Comparison of ENCODE assay signal across 28 cellular contexts in the genomic region with DNA sequence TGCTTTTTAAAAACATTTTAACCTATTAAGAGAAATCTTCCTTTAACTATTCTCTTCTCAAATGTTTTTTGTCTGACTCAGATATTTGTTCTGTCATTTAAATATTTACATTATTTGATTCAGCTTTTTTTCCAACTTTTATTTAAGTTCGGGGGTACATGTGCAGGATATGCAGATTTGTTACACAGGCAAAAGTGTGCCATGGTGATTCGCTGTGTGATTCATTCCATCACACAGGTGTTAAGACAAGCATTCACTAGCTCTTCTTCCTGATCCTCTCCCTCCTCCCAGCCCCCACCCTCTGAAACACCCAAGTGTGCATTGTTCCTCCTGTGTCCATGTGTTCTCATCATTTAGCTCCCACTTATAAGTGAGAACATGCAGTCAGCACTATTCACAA. TPM values are rescaled to one million over a fixed set of nuclear protein-coding genes. Genes with fewer than 3 reads are reported as not detected.
A peak's percentile ranks its signal among the peaks of the same experiment; 100 is the strongest.
DNase-seq lines count a peak whose midpoint lies in the region; ATAC-seq and TF ChIP-seq lines count a peak whose summit lies in the region.
"Had no signal": no experiment of that assay in that cellular context is flagged by ENCODE, and none has a peak within 500 bp of the region (broad histone marks: within the 10 kb centered on the region; RNA-seq: fewer than 3 reads in every experiment).

No MANE protein-coding gene starts in this region.

- no peak overlapping the region for H3K23ac ChIP-seq in IMR-90 (ENCODE audit: low read depth, low read length)

- no peak overlapping the region for H2BK15ac ChIP-seq in IMR-90 (ENCODE audit: low read depth, low read length)

- H3K4me1 Mint-ChIP-seq in natural killer cell treated with Interleukin-12 subunit alpha and Interleukin-12 subunit beta and Interleukin-15 and Interleukin-18, amount 100 ng/mL, for 72 hours (ENCODE audit: low read depth in 2 of 2) = peaks cover 50 to 57% of the 10 kb centered on the region in 2 donors

- peak overlapping the region; percentile 22; the same call in 1 of the 2 replicates for H3K4ac ChIP-seq in IMR-90 (ENCODE audit: low read depth, low read length)

- H4K8ac ChIP-seq in IMR-90 (ENCODE audit: low read depth in 2 of 2, low read length in 2 of 2) = no peak overlapping the region

- BruUV-seq in IMR-90 (replicated peaks; lab: Mats Ljungman, UMichigan) = no TSS peak

- no peaks in the 10 kb centered on the region for H3K27me3 Mint-ChIP-seq in natural killer cell treated with Interleukin-12 subunit alpha and Interleukin-12 subunit beta and Interleukin-15 and Interleukin-18, amount 100 ng/mL, for 72 hours

- DNase-seq in activated CD4-positive, CD25-positive, alpha-beta regulatory T cell treated with anti-CD3 and anti-CD28 coated beads, Interleukin-2, amount 50 U/mL, for 72 hours = no peak
- DNase-seq in IMR-90 (peak; percentile 26), epithelial cell of prostate (ENCODE audit: low read depth, low spot score) (no peak), OCI-M1 (lab: John Stamatoyannopoulos, UW) (no peak), glomerular visceral epithelial cell (ENCODE audit: extremely low spot score) (no peak)
- DNase-seq in natural killer cell treated with Interleukin-12 subunit alpha and Interleukin-12 subunit beta and Interleukin-15 and Interleukin-18, amount 100 ng/mL, for 72 hours (ENCODE audit: low spot score) = no peak
- DNase-seq: activated CD4-positive, CD25-positive, alpha-beta regulatory T cell; activated naive CD4-positive, alpha-beta T cell; activated T-cell treated with anti-CD3 and anti-CD28 coated beads, Interleukin-2, amount 50 U/mL, for 1 hour; aorta; central memory CD4-positive, alpha-beta T cell; COR-L47; dermis blood vessel endothelial cell; GDM1; head of caudate nucleus; KG1; left colon; NCI-H1417 treated with DMSO at 0.1 percent for 48 hours; NCI-H82; right cardiac atrium; stimulated activated CD4-positive, alpha-beta T cell treated with anti-CD3 and anti-CD28 coated beads, Interleukin-4, amount 100 ng/mL, for 1 hour; stimulated activated naive CD8-positive, alpha-beta T cell treated with anti-CD3 and anti-CD28 coated beads, Interleukin-15, Interleukin-2, amounts not matched to agents 100 U/mL and 50 U/mL, for 24 hours; thyroid gland had no signal

- dilution Hi-C loops in IMR-90 (cut with HindIII; ENCODE audit: low sequenced_read_pairs, unreplicated experiment) = no loop called here

- H3K36me3 Mint-ChIP-seq in natural killer cell treated with Interleukin-12 subunit alpha and Interleukin-12 subunit beta and Interleukin-15 and Interleukin-18, amount 100 ng/mL, for 72 hours = peaks cover 27% of the 10 kb centered on the region

- H2BK5ac ChIP-seq in IMR-90 (ENCODE audit: low read depth, low read length, poor library complexity, severe bottlenecking) = peak overlapping the region; percentile 36

- H4K5ac ChIP-seq in IMR-90 (ENCODE audit: low read depth, low read length) = no peak overlapping the region

- H2BK20ac ChIP-seq in IMR-90 (ENCODE audit: low read depth, low read length) = no peak overlapping the region

- TF ChIP-seq RAD21 in IMR-90 (IDR thresholded peaks at IDR 0.05; ENCODE audit: low read length) = no peak

- TF ChIP-seq POLR2A in IMR-90 (IDR thresholded peaks at IDR 0.05; ENCODE audit: low read depth, low read length) = no peak

- intact Hi-C loops in IMR-90 (cut with micrococcal nuclease) = no loop called here

- CTCF ChIA-PET in IMR-90 (lab: Yijun Ruan, JAX) = interaction anchor here (0.5 to 0.6 kb wide), 2 partner anchors 211 to 365 kb away, joined by 3 read pairs; no protein-coding TSS in a partner anchor

- no peak overlapping the region for H3K4me3 ChIP-seq in IMR-90 (ENCODE audit: insufficient read depth, low read depth, low read length)
- H3K4me3 ChIP-seq: thyroid gland had no signal

- H3K9me3 ChIP-seq in IMR-90 (ENCODE audit: control insufficient read depth, insufficient read depth, low read length) = peaks cover 2% of the 10 kb centered on the region
- H3K9me3 ChIP-seq: thyroid gland had no signal

- H3K36me3 ChIP-seq in IMR-90 (ENCODE audit: control insufficient read depth, insufficient read depth, low read length) = peaks cover 6% of the 10 kb centered on the region; the same call in 1 of the 2 replicates
- H3K36me3 ChIP-seq: thyroid gland had no signal

- peaks cover 25 to 44% of the 10 kb centered on the region in 2 experiments for H3K79me1 ChIP-seq in IMR-90 (ENCODE audit: low read depth in 1 of 2, low read length in 2 of 2)

- H3K27ac ChIP-seq in IMR-90 (ENCODE audit: insufficient read depth, low read length) = no peak overlapping the region
- H3K27ac ChIP-seq in epithelial cell of prostate = peak overlapping the region; percentile 37
- H3K27ac ChIP-seq: 22Rv1, parathyroid adenoma, thyroid gland had no signal

- peaks cover 5% of the 10 kb centered on the region; the same call in 1 of the 2 replicates for H3K4me1 ChIP-seq in IMR-90 (ENCODE audit: control insufficient read depth, insufficient read depth, low read length)
- H3K4me1 ChIP-seq: parathyroid adenoma had no signal

- TF ChIP-seq CTCF in IMR-90 (conservative IDR thresholded peaks at IDR 0.05; ENCODE audit: low read depth, low read length) = no peak

- no peak overlapping the region for H3K18ac ChIP-seq in IMR-90 (ENCODE audit: low read depth, low read length)

- H2BK120ac ChIP-seq in IMR-90 (ENCODE audit: low read depth, low read length) = no peak overlapping the region

- POLR2A ChIA-PET in IMR-90 (lab: Charles Lee; ENCODE audit: unreplicated experiment) = no interaction called here

- H4K20me1 ChIP-seq in IMR-90 (ENCODE audit: insufficient read depth, low read length) = peaks cover 14% of the 10 kb centered on the region

- H2AK5ac ChIP-seq in IMR-90 (ENCODE audit: low read depth, low read length) = no peak overlapping the region

- no peak overlapping the region for H3K4me2 ChIP-seq in IMR-90 (ENCODE audit: low read depth, low read length)

- H3K14ac ChIP-seq in IMR-90 (replicated peaks; ENCODE audit: low read depth, low read length) = 0 out of 2 replicates have a peak overlapping the region, but pooled peaks have one; percentile 66

- no peaks in the 10 kb centered on the region for H3K27me3 ChIP-seq in IMR-90 (ENCODE audit: control insufficient read depth, insufficient read depth, low read length)
- H3K27me3 ChIP-seq: thyroid gland had no signal

- H3K9me1 ChIP-seq in IMR-90 (ENCODE audit: insufficient read depth, low read length) = peaks cover 8% of the 10 kb centered on the region

- H2AFZ ChIP-seq in IMR-90 (replicated peaks; ENCODE audit: low read length, poor library complexity) = no peak overlapping the region
- H2AFZ ChIP-seq: parathyroid adenoma had no signal

- peaks cover 4% of the 10 kb centered on the region for H3K9me3 Mint-ChIP-seq in natural killer cell treated with Interleukin-12 subunit alpha and Interleukin-12 subunit beta and Interleukin-15 and Interleukin-18, amount 100 ng/mL, for 72 hours

- peak overlapping the region; percentile 64 to 86 for H3K27ac Mint-ChIP-seq in natural killer cell treated with Interleukin-12 subunit alpha and Interleukin-12 subunit beta and Interleukin-15 and Interleukin-18, amount 100 ng/mL, for 72 hours

- WGBS in IMR-90 (ENCODE audit: extremely low coverage in 2 of 2, insufficient read length in 1 of 2), 2 experiments = no CpG with 5 or more reads among the region's 2 CpGs

- no peak overlapping the region for H3K4me3 Mint-ChIP-seq in natural killer cell treated with Interleukin-12 subunit alpha and Interleukin-12 subunit beta and Interleukin-15 and Interleukin-18, amount 100 ng/mL, for 72 hours

- no peak overlapping the region for H3K56ac ChIP-seq in IMR-90 (ENCODE audit: extremely low read depth, insufficient read depth, low read length)

- H4K91ac ChIP-seq in IMR-90 (ENCODE audit: insufficient read depth, low read depth, low read length) = no peak overlapping the region

- no peak overlapping the region for H3K9ac ChIP-seq in IMR-90 (ENCODE audit: low read depth, low read length)
- H3K9ac ChIP-seq: parathyroid adenoma had no signal

- H2AK9ac ChIP-seq in IMR-90 (replicated peaks; ENCODE audit: low read depth, low read length, poor library complexity) = peak overlapping the region; percentile 70

- ATAC-seq in activated CD4-positive, CD25-positive, alpha-beta regulatory T cell treated with anti-CD3 and anti-CD28 coated beads, Interleukin-2, amount 50 U/mL, for 24 hours = peak; percentile 47 to 61
- ATAC-seq in IMR-90 (ENCODE audit: low read depth) = peak; percentile 42; the same call in 1 of the 2 replicates
- ATAC-seq in natural killer cell treated with Interleukin-12 subunit alpha and Interleukin-12 subunit beta and Interleukin-15 and Interleukin-18, amount 100 ng/mL, for 72 hours = no peak
- no peak for ATAC-seq in GM19328 (IDR thresholded peaks at IDR 0.05; ENCODE audit: unreplicated experiment)
- ATAC-seq: left colon, right cardiac atrium, Right ventricle myocardium inferior had no signal

- in situ Hi-C loops in IMR-90 (cut with MboI; ENCODE audit: low sequenced_read_pairs) = no loop called here

TF ChIP-seq in IMR-90, 13 proteins besides CTCF, POLR2A, EP300 and RAD21:
- TF ChIP-seq CHD1 (IDR thresholded peaks at IDR 0.05; ENCODE audit: low read depth, low read length) = no peak
- TF ChIP-seq MXI1 (IDR thresholded peaks at IDR 0.05; ENCODE audit: borderline replicate concordance, low read depth, low read length) = no peak
- TF ChIP-seq BHLHE40 (IDR thresholded peaks at IDR 0.05; ENCODE audit: low read depth, low read length) = no peak

RNA-seq across cellular contexts. Expression of a gene that starts 19.4 kb away (rescaled TPM):
- total RNA-seq in IMR-90 (2012; rRNA removed) = 69.0 and 82.5 TPM in 2 replicates
- polyA plus RNA-seq in IMR-90 (2012; rRNA removed) = 42.5 and 50.6 TPM in 2 replicates
- polyA plus RNA-seq in IMR-90 (2012; cell fraction: cytosol; rRNA removed) = 9.2 and 19.8 TPM in 2 replicates
- polyA plus RNA-seq in IMR-90 (2012; cell fraction: nucleus; rRNA removed; ENCODE audit: low replicate concordance) = 5.2 and 60.9 TPM in 2 replicates
- total RNA-seq in natural killer cell treated with Interleukin-12 subunit alpha and Interleukin-12 subunit beta and Interleukin-15 and Interleukin-18, amount 100 ng/mL, for 72 hours = 100 to 1,000 TPM; 179 to 190 TPM

Comparison
In these comparisons a context has a peak if more than half of its experiments do, and no peak if none do; other contexts are left out.
1. ATAC-seq: peak in activated CD4-positive, CD25-positive, alpha-beta regulatory T cell treated with anti-CD3 and anti-CD28 coated beads, Interleukin-2, amount 50 U/mL, for 24 hours (2 of 2) and IMR-90 (single experiment); none in natural killer cell treated with Interleukin-12 subunit alpha and Interleukin-12 subunit beta and Interleukin-15 and Interleukin-18, amount 100 ng/mL, for 72 hours (0 of 2) and GM19328 (single experiment).